Comparison of ENCODE assay signal across 8 cellular contexts in genomic region chr10:88553116-88553752, GRCh38. TPM values are rescaled to one million over a fixed set of nuclear protein-coding genes. Genes with fewer than 3 reads are reported as not detected.
A peak's percentile ranks its signal among the peaks of the same experiment; 100 is the strongest.
DNase-seq lines count a peak whose midpoint lies in the region; ATAC-seq, FAIRE-seq and TF ChIP-seq lines count a peak whose summit lies in the region.

No MANE protein-coding gene starts in this region.

- no peaks in the 10 kb centered on the region for H3K9me3 ChIP-seq in thyroid gland

- TF ChIP-seq CTCF in GM12864 (IDR thresholded peaks at IDR 0.05; ENCODE audit: low read depth, low read length, missing control alignments) (peak; percentile 76), WI38 (IDR thresholded peaks at IDR 0.05; ENCODE audit: low read depth, low read length) (peak; percentile 68), thyroid gland (IDR thresholded peaks at IDR 0.05) (peak; percentile 44 to 92 (median 78))

- no peak overlapping the region for H3K27ac Mint-ChIP-seq in memory B cell

- DNase-seq in GM12864 (ENCODE audit: low read depth): peak; percentile 64
- peak; percentile 2 to 9 for DNase-seq in NCI-H1930 (lab: John Stamatoyannopoulos, UW)
- DNase-seq in memory B cell (ENCODE audit: low spot score in 2 of 2): peak; percentile 15 to 48
- DNase-seq in thyroid gland: peak; percentile 44 to 60

- H3K4me1 Mint-ChIP-seq in memory B cell: no peaks in the 10 kb centered on the region

- intact Hi-C loops in thyroid gland (cut with DNase I): loop anchor here (5.0 kb wide), 1 partner anchor 696 kb away; no protein-coding TSS in a partner anchor

- H3K4me3 ChIP-seq in GM12864 (ENCODE audit: low read depth, low read length): no peak overlapping the region
- no peak overlapping the region for H3K4me3 ChIP-seq in WI38 (ENCODE audit: low read depth, low read length)
- H3K4me3 ChIP-seq in thyroid gland (replicated peaks in 1 of 3): no peak overlapping the region

- no peaks in the 10 kb centered on the region for H3K27me3 Mint-ChIP-seq in memory B cell

- H3K36me3 Mint-ChIP-seq in memory B cell: peaks cover 4% of the 10 kb centered on the region

- no peaks in the 10 kb centered on the region for H3K27me3 ChIP-seq in thyroid gland

- FAIRE-seq in A204.1 (lab: Jason Lieb, UNC) (peak; percentile 35), endometrium (lab: Jason Lieb, UNC) (peak; percentile 95)

- ATAC-seq in HG02763 (IDR thresholded peaks at IDR 0.05; ENCODE audit: unreplicated experiment) (peak; percentile 78), memory B cell (ENCODE audit: low read depth) (peak; percentile 92)

- H3K4me3 Mint-ChIP-seq in memory B cell: no peak overlapping the region

- no peaks in the 10 kb centered on the region for H3K9me3 Mint-ChIP-seq in memory B cell

- H3K36me3 ChIP-seq in thyroid gland: no peaks in the 10 kb centered on the region

- no peak overlapping the region for H3K27ac ChIP-seq in thyroid gland

- 67 to 78% methylated on average over 2 of the region's 2 CpGs for WGBS in thyroid gland, 2 donors

- no peak for TF ChIP-seq POLR2A in thyroid gland (IDR thresholded peaks at IDR 0.05)

- no peaks in the 10 kb centered on the region for H3K4me1 ChIP-seq in thyroid gland

RNA-seq across cellular contexts. Expression of gene RNLS, which starts 29.9 kb away (rescaled TPM):
- total RNA-seq in thyroid gland: 10 to 100 TPM; 10.6 to 38.7 (median 28.2) TPM

RNA-seq across cellular contexts. Expression of gene LIPJ, which starts 33.3 kb away (rescaled TPM):
- total RNA-seq in thyroid gland: 1 to 10 TPM in 2 of 4 donors, under 1 TPM in 1, not detected in 1; 0.83 to 3.4 (median 2.3) TPM

Comparison
In these comparisons a context has a peak if more than half of its experiments do, and no peak if none do; other contexts are left out.
1. DNase-seq: peak in every context shown above with its lines; median percentile 64 in GM12864; 52 in thyroid gland; 32 in memory B cell; 6 in NCI-H1930.